8 cellular contexts compared by ENCODE assay signal in the genomic region with DNA sequence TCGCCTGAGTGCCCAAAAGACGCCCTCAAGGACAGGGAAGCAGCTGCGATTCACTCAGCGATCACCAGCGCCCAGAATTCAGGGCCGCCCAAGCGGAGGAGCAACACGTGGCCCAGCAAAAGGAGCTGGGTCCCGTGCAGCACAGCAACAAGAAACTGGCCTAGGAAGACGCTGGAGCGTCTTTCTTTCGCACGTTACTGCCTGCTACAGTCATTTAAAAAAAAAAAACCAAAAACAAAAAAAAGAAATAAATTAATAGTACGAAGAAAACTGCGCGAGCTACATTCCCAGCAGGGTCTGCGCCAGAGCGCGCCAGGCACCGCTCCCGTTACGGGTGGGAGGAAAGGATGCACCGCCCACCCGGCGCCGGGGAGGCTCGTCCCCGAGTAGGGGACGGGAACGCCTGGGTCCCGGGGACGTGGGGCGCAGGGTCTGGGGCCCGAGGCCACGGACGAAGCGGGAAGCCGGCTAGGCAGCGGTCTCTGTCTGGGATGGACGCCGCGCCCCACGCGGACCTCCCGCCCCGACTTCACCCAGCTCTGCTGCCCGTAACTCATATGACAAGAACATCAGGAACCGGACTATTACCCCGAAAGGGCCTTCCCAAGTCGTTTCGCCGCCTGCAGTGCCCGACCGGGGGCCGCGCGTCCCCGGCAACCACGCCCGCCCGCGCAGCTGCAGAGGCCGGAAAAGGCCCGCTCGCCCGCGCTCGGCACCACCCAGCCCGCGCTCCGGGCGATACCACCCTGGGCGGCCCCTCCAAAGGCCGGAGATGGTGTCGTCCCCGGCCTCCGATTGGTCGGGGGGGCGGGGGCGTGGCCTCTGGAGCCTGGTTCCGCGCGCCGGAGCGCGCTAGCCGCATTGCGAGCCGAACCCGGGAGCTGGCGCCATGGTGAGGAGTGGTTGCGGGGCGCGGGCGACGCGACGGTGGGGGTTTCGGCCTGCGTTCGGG. TPM values are rescaled to one million over a fixed set of nuclear protein-coding genes. Genes with fewer than 3 reads are reported as not detected.
A peak's percentile ranks its signal among the peaks of the same experiment; 100 is the strongest.
DNase-seq lines count a peak whose midpoint lies in the region; ATAC-seq and TF ChIP-seq lines count a peak whose summit lies in the region.

A gene with protein sequence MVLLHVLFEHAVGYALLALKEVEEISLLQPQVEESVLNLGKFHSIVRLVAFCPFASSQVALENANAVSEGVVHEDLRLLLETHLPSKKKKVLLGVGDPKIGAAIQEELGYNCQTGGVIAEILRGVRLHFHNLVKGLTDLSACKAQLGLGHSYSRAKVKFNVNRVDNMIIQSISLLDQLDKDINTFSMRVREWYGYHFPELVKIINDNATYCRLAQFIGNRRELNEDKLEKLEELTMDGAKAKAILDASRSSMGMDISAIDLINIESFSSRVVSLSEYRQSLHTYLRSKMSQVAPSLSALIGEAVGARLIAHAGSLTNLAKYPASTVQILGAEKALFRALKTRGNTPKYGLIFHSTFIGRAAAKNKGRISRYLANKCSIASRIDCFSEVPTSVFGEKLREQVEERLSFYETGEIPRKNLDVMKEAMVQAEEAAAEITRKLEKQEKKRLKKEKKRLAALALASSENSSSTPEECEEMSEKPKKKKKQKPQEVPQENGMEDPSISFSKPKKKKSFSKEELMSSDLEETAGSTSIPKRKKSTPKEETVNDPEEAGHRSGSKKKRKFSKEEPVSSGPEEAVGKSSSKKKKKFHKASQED (plus strand): TSS at position 861 of the 952 bp plus-strand sequence. CDS start 29 bp downstream, at position 890.

- H3K36me3 ChIP-seq in PC-3 (ENCODE audit: low read depth, low read length) (peaks cover 44% of the 10 kb centered on the region), mucosa of rectum (ENCODE audit: control insufficient read depth in 2 of 2, insufficient read depth in 2 of 2, low read length in 2 of 2) (peaks cover 27 to 32% of the 10 kb centered on the region in 2 donors)

- H3K4me1 ChIP-seq in PC-3 (ENCODE audit: insufficient read depth, low read length) (peaks cover 25% of the 10 kb centered on the region), mucosa of rectum (ENCODE audit: control insufficient read depth in 2 of 2, insufficient read depth in 2 of 2, low read length in 2 of 2) (peaks cover 12 to 17% of the 10 kb centered on the region in 2 donors)

- DNase-seq in DMS 273 treated with DMSO at 0.1 percent for 48 hours (lab: John Stamatoyannopoulos, UW) (peak; percentile 71), PC-3 (peak; percentile 94), activated T-cell treated with anti-CD3 and anti-CD28 coated beads for 48 hours (ENCODE audit: low read depth) (peak; percentile 96), epithelial cell of prostate (ENCODE audit: low read depth, low spot score) (peak; percentile 50)
- DNase-seq in stimulated activated CD8-positive, alpha-beta memory T cell treated with anti-CD3 and anti-CD28 coated beads, Interleukin-4, amount 100 ng/mL, for 4 hours (ENCODE audit: low read depth in 2 of 2, low spot score in 1 of 2), result peak; percentile 86

- H3K27ac ChIP-seq in PC-3 (ENCODE audit: low read length), result peak within 1 kb of the TSS; percentile 80
- peak within 1 kb of the TSS; percentile 79 for H3K27ac ChIP-seq in epithelial cell of prostate
- H3K27ac ChIP-seq in mucosa of rectum (ENCODE audit: low read depth in 2 of 2, low read length in 2 of 2), result peak within 1 kb of the TSS; percentile 76 to 91

- peak within 1 kb of the TSS; percentile 87 to 96 (median 90) for H3K4me3 Mint-ChIP-seq in IgD-negative memory B cell

- peaks cover 61% of the 10 kb centered on the region for H3K79me2 ChIP-seq in PC-3 (ENCODE audit: low read length)

- BruUV-seq in PC-3 (replicated peaks; lab: Mats Ljungman, UMichigan), result TSS peak; percentile 56

- POLR2A ChIA-PET in PC-3 (lab: Charles Lee; ENCODE audit: unreplicated experiment), result interaction anchor here (0.6 to 1.0 kb wide), 6 partner anchors 9 to 1268 kb away, joined by 3 to 7 read pairs (median 4); a partner anchor contains a TSS

- peaks cover 9 to 18% (median 9%) of the 10 kb centered on the region in 3 donors for H3K4me1 Mint-ChIP-seq in IgD-negative memory B cell

- H3K27ac Mint-ChIP-seq in IgD-negative memory B cell, result peak within 1 kb of the TSS; percentile 84 to 94 (median 93)

- intact Hi-C loops in PC-3 (cut with micrococcal nuclease), result loop anchor here (1.0 kb wide), 1 partner anchor 12 kb away; a partner anchor contains a TSS

- H3K9ac ChIP-seq in PC-3 (ENCODE audit: low read length) (peak within 1 kb of the TSS; percentile 98), mucosa of rectum (ENCODE audit: low read depth in 1 of 2, low read length in 2 of 2) (peak within 1 kb of the TSS; percentile 81 to 85)

- CTCF ChIA-PET in PC-3 (lab: Charles Lee), result interaction anchor here (0.6 to 1.2 kb wide), 2 partner anchors 68 to 200 kb away, joined by 3 to 5 read pairs; no protein-coding TSS in a partner anchor

- H3K27me3 ChIP-seq in PC-3 (ENCODE audit: low read length) (no peaks in the 10 kb centered on the region), mucosa of rectum (ENCODE audit: control insufficient read depth in 2 of 2, insufficient read depth in 2 of 2, low read length in 2 of 2) (no peaks in the 10 kb centered on the region)

- peak within 1 kb of the TSS; percentile 97 for H3K4me3 ChIP-seq in PC-3 (ENCODE audit: low read length)
- peak within 1 kb of the TSS; percentile 91 to 97 for H3K4me3 ChIP-seq in mucosa of rectum (ENCODE audit: low read length in 2 of 2)

- H3K4me2 ChIP-seq in PC-3 (ENCODE audit: low read length), result peak within 1 kb of the TSS; percentile 92

- peaks cover 44% of the 10 kb centered on the region for H4K20me1 ChIP-seq in PC-3 (ENCODE audit: low read length)

- H3K36me3 Mint-ChIP-seq in IgD-negative memory B cell, result peaks cover 2% of the 10 kb centered on the region

- no peaks in the 10 kb centered on the region for H3K9me3 Mint-ChIP-seq in IgD-negative memory B cell

- no peaks in the 10 kb centered on the region for H3K9me3 ChIP-seq in PC-3 (ENCODE audit: low read length)
- no peaks in the 10 kb centered on the region for H3K9me3 ChIP-seq in mucosa of rectum (ENCODE audit: control insufficient read depth in 2 of 2, low read length in 2 of 2)

- peak within 1 kb of the TSS; percentile 82 for H2AFZ ChIP-seq in PC-3 (ENCODE audit: low read length)

- TF ChIP-seq CTCF in PC-3 (conservative IDR thresholded peaks at IDR 0.05; ENCODE audit: low read depth, low read length), result no peak

- ATAC-seq in GM21529 (IDR thresholded peaks at IDR 0.05; ENCODE audit: unreplicated experiment) (peak; percentile 74), PC-3 (peak; percentile 92)

- peaks cover 33% of the 10 kb centered on the region for H3F3A ChIP-seq in PC-3 (ENCODE audit: low read length, unreplicated experiment)

- H3K9me2 ChIP-seq in PC-3 (replicated peaks; ENCODE audit: low read length), result no peaks in the 10 kb centered on the region

- no peaks in the 10 kb centered on the region for H3K27me3 Mint-ChIP-seq in IgD-negative memory B cell

RNA-seq across cellular contexts. Expression of the gene that starts here (rescaled TPM):
- polyA plus RNA-seq in IgD-negative memory B cell, result 123 TPM
- 570 and 642 TPM in 2 replicates for total RNA-seq in PC-3 (2014; rRNA removed)

Comparison
In these comparisons a context has a peak if more than half of its experiments do, and no peak if none do; other contexts are left out.
1. Peak in every context shown above with its lines: DNase-seq, ATAC-seq, H3K4me3 ChIP-seq and H3K27ac ChIP-seq.